ENCODE assay signal across 15 cellular contexts in genomic region chr9:97992219-97992618, GRCh38. TPM values are rescaled to one million over a fixed set of nuclear protein-coding genes. Genes with fewer than 3 reads are reported as not detected.
DNase-seq lines count a peak whose midpoint lies in the region; ATAC-seq and TF ChIP-seq lines count a peak whose summit lies in the region.
"Had no signal": no experiment of that assay in that cellular context is flagged by ENCODE, and none has a peak within 500 bp of the region (broad histone marks: within the 10 kb centered on the region; RNA-seq: fewer than 3 reads in every experiment).

No MANE protein-coding gene starts in this region.

- peaks cover 4% of the 10 kb centered on the region for H3K36me3 ChIP-seq in CD8-positive, alpha-beta T cell (ENCODE audit: insufficient read depth, low read length)
- H3K36me3 ChIP-seq in right atrium auricular region = peaks cover 21% of the 10 kb centered on the region
- H3K36me3 ChIP-seq: uterus had no signal

- no peak overlapping the region for H3K27ac ChIP-seq in CD8-positive, alpha-beta T cell (ENCODE audit: low read depth, low read length)
- no peak overlapping the region for H3K27ac ChIP-seq in right atrium auricular region
- H3K27ac ChIP-seq: psoas muscle, uterus had no signal

- no peak overlapping the region for H3K4me3 ChIP-seq in CD8-positive, alpha-beta T cell (ENCODE audit: low read depth, low read length)
- H3K4me3 ChIP-seq in right atrium auricular region = no peak overlapping the region
- H3K4me3 ChIP-seq: psoas muscle, uterus had no signal

- no peaks in the 10 kb centered on the region for H3K9me3 ChIP-seq in CD8-positive, alpha-beta T cell (ENCODE audit: low read length)
- H3K9me3 ChIP-seq in right atrium auricular region = no peaks in the 10 kb centered on the region
- H3K9me3 ChIP-seq: psoas muscle, uterus had no signal

- no peaks in the 10 kb centered on the region for H3K9me3 Mint-ChIP-seq in T-helper 2 cell treated with Interferon-gamma antibody and Interleukin-4, amounts not matched to agents 5 μg/mL and 100 μg/mL, for 36 hours
- no peaks in the 10 kb centered on the region for H3K9me3 Mint-ChIP-seq in CD8-positive, alpha-beta T cell
- H3K9me3 Mint-ChIP-seq in activated CD4-positive, alpha-beta memory T cell treated with anti-CD3 and anti-CD28 coated beads, Interleukin-2, amount 10 ng/mL, durations not matched to agents 7 days and 5 days = no peaks in the 10 kb centered on the region
- H3K9me3 Mint-ChIP-seq in memory B cell (no peaks in the 10 kb centered on the region), osteocyte (ENCODE audit: unreplicated experiment) (no peaks in the 10 kb centered on the region)

- intact Hi-C loops in CD8-positive, alpha-beta T cell (cut with DNase I, micrococcal nuclease) = no loop called here

- ATAC-seq in CD8-positive, alpha-beta T cell = no peak
- ATAC-seq in memory B cell (ENCODE audit: low read depth) = no peak
- ATAC-seq: psoas muscle had no signal

- H3K27ac Mint-ChIP-seq in T-helper 2 cell treated with Interferon-gamma antibody and Interleukin-4, amounts not matched to agents 5 μg/mL and 100 μg/mL, for 36 hours = peak overlapping the region; percentile 34
- peak overlapping the region; percentile 70 for H3K27ac Mint-ChIP-seq in CD8-positive, alpha-beta T cell
- H3K27ac Mint-ChIP-seq in activated CD4-positive, alpha-beta memory T cell treated with anti-CD3 and anti-CD28 coated beads, Interleukin-2, amount 10 ng/mL, durations not matched to agents 7 days and 5 days = peak overlapping the region; percentile 82
- H3K27ac Mint-ChIP-seq in memory B cell (peak overlapping the region; percentile 82), osteocyte (ENCODE audit: unreplicated experiment) (no peak overlapping the region)

- H3K4me1 ChIP-seq in CD8-positive, alpha-beta T cell (ENCODE audit: insufficient read depth, low read length) = peaks cover 60% of the 10 kb centered on the region
- peaks cover 0 to 51% of the 10 kb centered on the region in 2 donors for H3K4me1 ChIP-seq in right atrium auricular region

- CTCF ChIA-PET in CD8-positive, alpha-beta T cell (lab: Charles Lee) = interaction anchor here (1.3 to 4.4 kb wide), 2 partner anchors 43 to 68 kb away, joined by 3 to 16 read pairs; no protein-coding TSS in a partner anchor
- CTCF ChIA-PET in activated CD4-positive, alpha-beta memory T cell treated with anti-CD3 and anti-CD28 coated beads, Interleukin-2, amount 10 ng/mL, durations not matched to agents 7 days and 5 days (lab: Charles Lee) = interaction anchor here (1.0 kb wide), 1 partner anchor 10 kb away, joined by 3 read pairs; no protein-coding TSS in a partner anchor

- H3K4me1 Mint-ChIP-seq in T-helper 2 cell treated with Interferon-gamma antibody and Interleukin-4, amounts not matched to agents 5 μg/mL and 100 μg/mL, for 36 hours (ENCODE audit: low read depth) = peaks cover 61% of the 10 kb centered on the region
- H3K4me1 Mint-ChIP-seq in CD8-positive, alpha-beta T cell (ENCODE audit: low read depth) = peaks cover 76% of the 10 kb centered on the region
- H3K4me1 Mint-ChIP-seq in activated CD4-positive, alpha-beta memory T cell treated with anti-CD3 and anti-CD28 coated beads, Interleukin-2, amount 10 ng/mL, durations not matched to agents 7 days and 5 days = peaks cover 82% of the 10 kb centered on the region
- H3K4me1 Mint-ChIP-seq in memory B cell (peaks cover 49% of the 10 kb centered on the region), osteocyte (ENCODE audit: unreplicated experiment) (peaks cover 50% of the 10 kb centered on the region)

- TF ChIP-seq CTCF in CD8-positive, alpha-beta T cell (IDR thresholded peaks at IDR 0.05) = no peak
- TF ChIP-seq CTCF in right atrium auricular region (IDR thresholded peaks at IDR 0.05) (no peak), osteocyte (IDR thresholded peaks at IDR 0.05) (no peak)

- H3K27me3 Mint-ChIP-seq in T-helper 2 cell treated with Interferon-gamma antibody and Interleukin-4, amounts not matched to agents 5 μg/mL and 100 μg/mL, for 36 hours (ENCODE audit: low read depth) = no peaks in the 10 kb centered on the region
- no peaks in the 10 kb centered on the region for H3K27me3 Mint-ChIP-seq in CD8-positive, alpha-beta T cell (ENCODE audit: low read depth)
- no peaks in the 10 kb centered on the region for H3K27me3 Mint-ChIP-seq in activated CD4-positive, alpha-beta memory T cell treated with anti-CD3 and anti-CD28 coated beads, Interleukin-2, amount 10 ng/mL, durations not matched to agents 7 days and 5 days
- no peaks in the 10 kb centered on the region for H3K27me3 Mint-ChIP-seq in memory B cell
- no peaks in the 10 kb centered on the region for H3K27me3 Mint-ChIP-seq in osteocyte (ENCODE audit: unreplicated experiment)

- H3K36me3 Mint-ChIP-seq in T-helper 2 cell treated with Interferon-gamma antibody and Interleukin-4, amounts not matched to agents 5 μg/mL and 100 μg/mL, for 36 hours (ENCODE audit: low read depth) = peaks cover 26% of the 10 kb centered on the region
- H3K36me3 Mint-ChIP-seq in CD8-positive, alpha-beta T cell = peaks cover 23% of the 10 kb centered on the region
- peaks cover 38% of the 10 kb centered on the region for H3K36me3 Mint-ChIP-seq in activated CD4-positive, alpha-beta memory T cell treated with anti-CD3 and anti-CD28 coated beads, Interleukin-2, amount 10 ng/mL, durations not matched to agents 7 days and 5 days (ENCODE audit: low read depth)
- peaks cover 5% of the 10 kb centered on the region for H3K36me3 Mint-ChIP-seq in memory B cell
- H3K36me3 Mint-ChIP-seq in osteocyte (ENCODE audit: unreplicated experiment) = peaks cover 8% of the 10 kb centered on the region

- POLR2A ChIA-PET in CD8-positive, alpha-beta T cell (lab: Charles Lee) = no interaction called here
- POLR2A ChIA-PET in activated CD4-positive, alpha-beta memory T cell treated with anti-CD3 and anti-CD28 coated beads, Interleukin-2, amount 10 ng/mL, durations not matched to agents 7 days and 5 days (lab: Charles Lee) = interaction anchor here (0.7 to 13.8 kb wide), 5 partner anchors 9 to 359 kb away, joined by 3 to 168 read pairs (median 12); partner anchors contain the start of genes ANP32B, NCBP1, TRMO and TSTD2

- no peak for DNase-seq in T-helper 2 cell treated with Interferon-gamma antibody and Interleukin-4, amounts not matched to agents 5 μg/mL and 100 μg/mL, for 36 hours (ENCODE audit: low spot score)
- no peak for DNase-seq in T-helper 2 cell
- DNase-seq in CD8-positive, alpha-beta T cell = no peak
- no peak for DNase-seq in activated CD4-positive, alpha-beta memory T cell treated with anti-CD3 and anti-CD28 coated beads, Interleukin-2, amount 10 ng/mL, durations not matched to agents 7 days and 5 days
- DNase-seq in memory B cell (ENCODE audit: low spot score in 2 of 2) = no peak
- no peak for DNase-seq in right atrium auricular region (ENCODE audit: low spot score)
- no peak for DNase-seq in NCI-H69 (lab: John Stamatoyannopoulos, UW)
- no peak for DNase-seq in osteocyte (ENCODE audit: extremely low spot score, unreplicated experiment)
- DNase-seq: activated CD4-positive, CD25-positive, alpha-beta regulatory T cell treated with anti-CD3 and anti-CD28 coated beads, Interleukin-2, amount 50 U/mL, for 72 hours; COR-L47; NCI-H1092 treated with DMSO at 0.1 percent for 48 hours; NCI-H2171 treated with DMSO at 0.1 percent for 48 hours; psoas muscle; stimulated activated naive CD4-positive, alpha-beta T cell treated with Interleukin-2 at 50 U/mL for 16 hours; uterus had no signal

- H3K4me3 Mint-ChIP-seq in T-helper 2 cell treated with Interferon-gamma antibody and Interleukin-4, amounts not matched to agents 5 μg/mL and 100 μg/mL, for 36 hours = peak overlapping the region; percentile 35
- H3K4me3 Mint-ChIP-seq in CD8-positive, alpha-beta T cell = peak overlapping the region; percentile 26
- H3K4me3 Mint-ChIP-seq in activated CD4-positive, alpha-beta memory T cell treated with anti-CD3 and anti-CD28 coated beads, Interleukin-2, amount 10 ng/mL, durations not matched to agents 7 days and 5 days = no peak overlapping the region
- no peak overlapping the region for H3K4me3 Mint-ChIP-seq in memory B cell
- H3K4me3 Mint-ChIP-seq in osteocyte (ENCODE audit: unreplicated experiment) = no peak overlapping the region

- no peaks in the 10 kb centered on the region for H3K27me3 ChIP-seq in CD8-positive, alpha-beta T cell (ENCODE audit: insufficient read depth, low read length)
- H3K27me3 ChIP-seq in right atrium auricular region = no peaks in the 10 kb centered on the region
- H3K27me3 ChIP-seq: uterus had no signal

RNA-seq across cellular contexts. Expression of gene ANP32B, which starts 9.1 kb away (rescaled TPM):
- total RNA-seq in CD8-positive, alpha-beta T cell = 100 to 1,000 TPM; 168 to 177 TPM
- 100 to 1,000 TPM; 317 to 335 TPM for total RNA-seq in activated CD4-positive, alpha-beta memory T cell treated with anti-CD3 and anti-CD28 coated beads, Interleukin-2, amount 10 ng/mL, durations not matched to agents 7 days and 5 days
- total RNA-seq in right atrium auricular region = 10 to 100 TPM; 19.5 to 26.8 TPM
- total RNA-seq in osteocyte = 114 and 117 TPM in 2 replicates

RNA-seq across cellular contexts. Expression of gene HEMGN, which starts 54.2 kb away (rescaled TPM):
- under 1 TPM; 0.14 to 0.33 TPM for total RNA-seq in CD8-positive, alpha-beta T cell
- under 1 TPM; 0.53 to 0.83 TPM for total RNA-seq in activated CD4-positive, alpha-beta memory T cell treated with anti-CD3 and anti-CD28 coated beads, Interleukin-2, amount 10 ng/mL, durations not matched to agents 7 days and 5 days
- total RNA-seq in right atrium auricular region (under 1 TPM; 0.31 to 0.63 TPM), osteocyte (not detected in 2 replicates)

Comparison
In these comparisons a context has a peak if more than half of its experiments do, and no peak if none do; other contexts are left out.
1. H3K4me3 Mint-ChIP-seq: peak in T-helper 2 cell treated with Interferon-gamma antibody and Interleukin-4, amounts not matched to agents 5 μg/mL and 100 μg/mL, for 36 hours (single experiment) and CD8-positive, alpha-beta T cell (single experiment); none in activated CD4-positive, alpha-beta memory T cell treated with anti-CD3 and anti-CD28 coated beads, Interleukin-2, amount 10 ng/mL, durations not matched to agents 7 days and 5 days (single experiment), memory B cell (single experiment) and osteocyte (single experiment).